ENCODE assay signal across 8 cellular contexts in the genomic region with DNA sequence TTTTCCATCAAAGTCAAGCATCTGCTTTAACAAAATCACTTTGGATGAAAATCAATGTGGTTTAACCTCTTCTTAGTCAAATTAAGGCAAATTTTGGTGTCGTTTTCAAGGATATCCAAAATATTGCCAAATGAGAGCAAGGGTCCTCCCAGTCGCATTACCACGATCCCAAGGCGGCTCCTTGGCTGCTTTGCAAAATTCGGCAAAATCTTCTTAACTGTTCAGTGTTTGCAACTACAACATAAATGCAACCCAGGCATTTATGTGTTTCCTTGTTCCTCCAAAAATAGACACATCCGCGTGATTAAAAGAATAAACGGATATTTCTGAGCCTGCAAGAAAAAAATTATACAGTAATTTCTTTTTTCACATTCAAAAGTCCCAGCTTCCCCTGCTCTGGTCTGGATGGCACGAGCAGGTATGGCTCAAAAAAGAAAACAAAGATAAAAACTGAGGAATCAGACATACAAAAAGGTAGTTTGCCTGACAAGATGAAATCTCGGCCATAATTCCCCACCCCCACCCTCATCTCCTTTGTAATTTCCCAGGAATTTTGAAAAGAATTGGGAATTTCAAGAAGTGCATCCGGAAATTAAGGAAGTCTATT. TPM values are rescaled to one million over a fixed set of nuclear protein-coding genes. Genes with fewer than 3 reads are reported as not detected.
A peak's percentile ranks its signal among the peaks of the same experiment; 100 is the strongest.
DNase-seq lines count a peak whose midpoint lies in the region; ATAC-seq, FAIRE-seq and TF ChIP-seq lines count a peak whose summit lies in the region.

No MANE protein-coding gene starts in this region.

- H3K9me3 Mint-ChIP-seq in CD8-positive, alpha-beta T cell: no peaks in the 10 kb centered on the region

- H3K4me2 ChIP-seq in endothelial cell of umbilical vein (ENCODE audit: insufficient read depth, low read length): peak overlapping the region; percentile 93
- H3K4me2 ChIP-seq in neuronal stem cell (ENCODE audit: insufficient read depth, low read length, poor library complexity, severe bottlenecking): peak overlapping the region; percentile 66

- H3K18ac ChIP-seq in neuronal stem cell (ENCODE audit: low read length): no peak overlapping the region

- no peaks in the 10 kb centered on the region for H3K79me1 ChIP-seq in neuronal stem cell (ENCODE audit: low read depth, low read length)

- H3K27me3 ChIP-seq in CD8-positive, alpha-beta T cell (ENCODE audit: insufficient read depth, low read length): peaks cover 69% of the 10 kb centered on the region
- H3K27me3 ChIP-seq in endothelial cell of umbilical vein (ENCODE audit: control insufficient read depth in 2 of 2, insufficient read depth in 2 of 2, low read length in 2 of 2) (no peaks in the 10 kb centered on the region), neuronal stem cell (ENCODE audit: control insufficient read depth in 3 of 3, insufficient read depth in 3 of 3, low read depth in 1 of 3, low read length in 3 of 3) (no peaks in the 10 kb centered on the region)

- POLR2A ChIA-PET in CD8-positive, alpha-beta T cell (lab: Charles Lee): interaction anchor here (1.0 kb wide), 1 partner anchor 23 kb away, joined by 3 read pairs; no protein-coding TSS in a partner anchor
- POLR2A ChIA-PET in endothelial cell of umbilical vein (lab: Charles Lee): no interaction called here

- TF ChIP-seq CTCF in CD8-positive, alpha-beta T cell (IDR thresholded peaks at IDR 0.05): no peak
- no peak for TF ChIP-seq CTCF in endothelial cell of umbilical vein (IDR thresholded peaks at IDR 0.05; ENCODE audit: extremely low read depth in 1 of 2, insufficient read depth in 1 of 2, low read depth in 1 of 2, low read length in 2 of 2)

- FAIRE-seq in endothelial cell of umbilical vein (lab: Jason Lieb, UNC): no peak
- FAIRE-seq in urothelium cell line (lab: Jason Lieb, UNC): no peak

- H3K14ac ChIP-seq in neuronal stem cell (ENCODE audit: low read length): no peak overlapping the region

- H4K8ac ChIP-seq in neuronal stem cell (ENCODE audit: low read depth, low read length): no peak overlapping the region

- WGBS in neuronal stem cell (ENCODE audit: extremely low coverage in 2 of 2, insufficient read length in 2 of 2, insufficient replicate concordance in 1 of 2), 2 donors: no CpG with 5 or more reads among the region's 11 CpGs

- H3K9ac ChIP-seq in endothelial cell of umbilical vein (replicated peaks; ENCODE audit: extremely low read depth, insufficient read depth, low read length) (peak overlapping the region; percentile 82), neuronal stem cell (ENCODE audit: low read depth, low read length, poor library complexity) (no peak overlapping the region)

- no peaks in the 10 kb centered on the region for H3K36me3 ChIP-seq in CD8-positive, alpha-beta T cell (ENCODE audit: insufficient read depth, low read length)
- H3K36me3 ChIP-seq in endothelial cell of umbilical vein (ENCODE audit: control insufficient read depth in 2 of 2, extremely low read depth in 1 of 2, insufficient read depth in 2 of 2, low read length in 2 of 2): no peaks in the 10 kb centered on the region
- H3K36me3 ChIP-seq in neuronal stem cell (replicated peaks in 1 of 2; ENCODE audit: control insufficient read depth in 2 of 2, insufficient read depth in 2 of 2, low read length in 2 of 2): peaks cover 5 to 22% of the 10 kb centered on the region in 2 donors

- no peak overlapping the region for H2AK5ac ChIP-seq in neuronal stem cell (ENCODE audit: low read depth, low read length)

- peaks cover 38% of the 10 kb centered on the region for H3K4me1 ChIP-seq in CD8-positive, alpha-beta T cell (ENCODE audit: insufficient read depth, low read length)
- H3K4me1 ChIP-seq in endothelial cell of umbilical vein (ENCODE audit: control insufficient read depth, extremely low read depth, insufficient read depth, low read length): peaks cover 31% of the 10 kb centered on the region
- H3K4me1 ChIP-seq in neuronal stem cell (ENCODE audit: control insufficient read depth in 2 of 2, insufficient read depth in 1 of 2, low read depth in 1 of 2, low read length in 2 of 2): peaks cover 6 to 30% of the 10 kb centered on the region in 2 donors

- no peak overlapping the region for H4K91ac ChIP-seq in neuronal stem cell (ENCODE audit: low read depth, low read length, poor library complexity)

- H2BK12ac ChIP-seq in neuronal stem cell (ENCODE audit: low read length): no peak overlapping the region

- no peak overlapping the region for H3K4ac ChIP-seq in neuronal stem cell (ENCODE audit: low read length)

- H3K4me3 Mint-ChIP-seq in CD8-positive, alpha-beta T cell: peak overlapping the region; percentile 15

- H2BK15ac ChIP-seq in neuronal stem cell (ENCODE audit: low read length): no peak overlapping the region

- no peak overlapping the region for H3K4me3 ChIP-seq in CD8-positive, alpha-beta T cell (ENCODE audit: low read depth, low read length)
- peak overlapping the region; percentile 40 to 91 (median 86) for H3K4me3 ChIP-seq in endothelial cell of umbilical vein (replicated peaks in 1 of 3; ENCODE audit: insufficient read depth in 1 of 3, low read depth in 1 of 3, low read length in 3 of 3)
- peak overlapping the region; percentile 71 to 86 for H3K4me3 ChIP-seq in neuronal stem cell (ENCODE audit: low read length in 2 of 2)

- intact Hi-C loops in CD8-positive, alpha-beta T cell (cut with DNase I, micrococcal nuclease): loop anchor here (5.0 kb wide), 4 partner anchors 733 to 918 kb away; a partner anchor contains a TSS
- intact Hi-C loops in endothelial cell of umbilical vein (cut with micrococcal nuclease): loop anchor here (1.0 to 5.0 kb wide), 2 partner anchors 241 to 483 kb away; a partner anchor contains a TSS

- no peak overlapping the region for H3K27ac ChIP-seq in CD8-positive, alpha-beta T cell (ENCODE audit: low read depth, low read length)
- H3K27ac ChIP-seq in endothelial cell of umbilical vein (ENCODE audit: insufficient read depth, low read depth, low read length): peak overlapping the region; percentile 73
- H3K27ac ChIP-seq in neuronal stem cell (replicated peaks; ENCODE audit: low read length): peak overlapping the region; percentile 96

- no peak overlapping the region for H2BK5ac ChIP-seq in neuronal stem cell (ENCODE audit: low read length)

- no TSS peak for BruUV-seq in endothelial cell of umbilical vein (replicated peaks; lab: Mats Ljungman, UMichigan)

- no peak for ATAC-seq in CD8-positive, alpha-beta T cell
- no peak for ATAC-seq in GM18909 (IDR thresholded peaks at IDR 0.05; ENCODE audit: poor library complexity, unreplicated experiment)
- ATAC-seq in GM19467 (IDR thresholded peaks at IDR 0.05; ENCODE audit: unreplicated experiment): no peak

- H3K23ac ChIP-seq in neuronal stem cell (ENCODE audit: low read depth, low read length, poor library complexity): no peak overlapping the region

- no peaks in the 10 kb centered on the region for H3K9me3 ChIP-seq in CD8-positive, alpha-beta T cell (ENCODE audit: low read length)
- no peaks in the 10 kb centered on the region for H3K9me3 ChIP-seq in endothelial cell of umbilical vein (replicated peaks; ENCODE audit: control insufficient read depth, insufficient read depth, low read length)
- H3K9me3 ChIP-seq in neuronal stem cell (replicated peaks in 1 of 2; ENCODE audit: control insufficient read depth in 2 of 2, insufficient read depth in 1 of 2, low read depth in 1 of 2, low read length in 2 of 2): no peaks in the 10 kb centered on the region

- TF ChIP-seq POLR2A in endothelial cell of umbilical vein (IDR thresholded peaks at IDR 0.05; ENCODE audit: low read depth, low read length): no peak

- H3K27ac Mint-ChIP-seq in CD8-positive, alpha-beta T cell: no peak overlapping the region

- H2AFZ ChIP-seq in endothelial cell of umbilical vein (ENCODE audit: low read depth, low read length) (peak overlapping the region; percentile 83), neuronal stem cell (ENCODE audit: low read length) (no peak overlapping the region)

- H3K4me1 Mint-ChIP-seq in CD8-positive, alpha-beta T cell (ENCODE audit: low read depth): peaks cover 36% of the 10 kb centered on the region

- H3K27me3 Mint-ChIP-seq in CD8-positive, alpha-beta T cell (ENCODE audit: low read depth): peaks cover 70% of the 10 kb centered on the region

- no peaks in the 10 kb centered on the region for H3K36me3 Mint-ChIP-seq in CD8-positive, alpha-beta T cell

- CTCF ChIA-PET in CD8-positive, alpha-beta T cell (lab: Charles Lee): interaction anchor here (1.7 kb wide), 2 partner anchors 23 to 213 kb away, joined by 4 to 6 read pairs; no protein-coding TSS in a partner anchor
- CTCF ChIA-PET in endothelial cell of umbilical vein (lab: Charles Lee): interaction anchor here (0.9 to 1.8 kb wide), 5 partner anchors 8 to 474 kb away, joined by 3 to 11 read pairs (median 4); no protein-coding TSS in a partner anchor

- no peaks in the 10 kb centered on the region for H3K9me1 ChIP-seq in endothelial cell of umbilical vein (replicated peaks; ENCODE audit: control insufficient read depth, extremely low read depth, insufficient read depth, low read length)

- dilution Hi-C loops in endothelial cell of umbilical vein (cut with MboI; ENCODE audit: extremely low pct_ligation_motif_present, low sequenced_read_pairs): no loop called here

- H2BK120ac ChIP-seq in neuronal stem cell (ENCODE audit: low read depth, low read length): no peak overlapping the region

- no peak for DNase-seq in CD8-positive, alpha-beta T cell
- DNase-seq in NCI-H69 (lab: John Stamatoyannopoulos, UW): peak; percentile 49
- DNase-seq in endothelial cell of umbilical vein (ENCODE audit: low read depth, low spot score): no peak
- DNase-seq in neuronal stem cell (ENCODE audit: low spot score): no peak
- DNase-seq in urothelium cell line (ENCODE audit: low spot score): no peak
- no peak for DNase-seq in HK-2 (ENCODE audit: unreplicated experiment)

- H4K20me1 ChIP-seq in endothelial cell of umbilical vein (replicated peaks; ENCODE audit: control insufficient read depth, extremely low read depth, insufficient read depth, low read length): no peaks in the 10 kb centered on the region

- H3K79me2 ChIP-seq in endothelial cell of umbilical vein (ENCODE audit: control insufficient read depth, insufficient read depth, low read length): no peaks in the 10 kb centered on the region

RNA-seq across cellular contexts. Expression of a gene that starts 6.1 kb away (rescaled TPM):
- not detected for total RNA-seq in CD8-positive, alpha-beta T cell
- total RNA-seq in endothelial cell of umbilical vein: 0.71 and 0.83 TPM in 2 replicates
- 0.11 and 0.21 TPM in 2 replicates for polyA plus RNA-seq in endothelial cell of umbilical vein
- 0.18 and 0.23 TPM in 2 replicates for polyA plus RNA-seq in endothelial cell of umbilical vein (2011; cell fraction: cytosol; rRNA removed)
- polyA plus RNA-seq in endothelial cell of umbilical vein (2011; cell fraction: nucleus; rRNA removed): 0.35 and 1.5 TPM in 2 replicates
- 0.27 and 0.33 TPM in 2 replicates for polyA plus RNA-seq in endothelial cell of umbilical vein (2012)
- 0.36 and 0.73 TPM in 2 replicates for polyA minus RNA-seq in endothelial cell of umbilical vein
- polyA minus RNA-seq in endothelial cell of umbilical vein (2011; cell fraction: cytosol; rRNA and poly(A)+ RNA removed): 0.41 TPM
- polyA minus RNA-seq in endothelial cell of umbilical vein (2011; cell fraction: nucleus; rRNA and poly(A)+ RNA removed): 0.24 and 0.53 TPM in 2 replicates
- 57.0 TPM for polyA plus RNA-seq in neuronal stem cell (2013, experiment 1 of 2)
- 57.0 TPM for polyA plus RNA-seq in neuronal stem cell (2013, experiment 2 of 2)

RNA-seq across cellular contexts. Expression of a gene that starts 14.6 kb away (rescaled TPM):
- total RNA-seq in CD8-positive, alpha-beta T cell: 10 to 100 TPM; 36.7 to 41.0 TPM
- total RNA-seq in endothelial cell of umbilical vein: 54.0 and 54.6 TPM in 2 replicates
- 30.6 and 35.4 TPM in 2 replicates for polyA plus RNA-seq in endothelial cell of umbilical vein
- 25.9 and 26.4 TPM in 2 replicates for polyA plus RNA-seq in endothelial cell of umbilical vein (2011; cell fraction: cytosol; rRNA removed)
- polyA plus RNA-seq in endothelial cell of umbilical vein (2011; cell fraction: nucleus; rRNA removed): 78.7 and 85.6 TPM in 2 replicates
- 23.7 and 30.4 TPM in 2 replicates for polyA plus RNA-seq in endothelial cell of umbilical vein (2012)
- 133 and 157 TPM in 2 replicates for polyA minus RNA-seq in endothelial cell of umbilical vein
- 9.7 TPM for polyA minus RNA-seq in endothelial cell of umbilical vein (2011; cell fraction: cytosol; rRNA and poly(A)+ RNA removed)
- 123 and 131 TPM in 2 replicates for polyA minus RNA-seq in endothelial cell of umbilical vein (2011; cell fraction: nucleus; rRNA and poly(A)+ RNA removed)
- 43.4 TPM for polyA plus RNA-seq in neuronal stem cell (2013, experiment 1 of 2)
- polyA plus RNA-seq in neuronal stem cell (2013, experiment 2 of 2): 44.9 TPM
